Comparison of ENCODE assay signal across 1 cellular context in genomic region chr5:126535856-126536545, GRCh38.
TF ChIP-seq lines count a peak whose summit lies in the region.

No MANE protein-coding gene starts in this region.

TF ChIP-seq in IMR-90, 13 proteins besides CTCF, POLR2A, EP300 and RAD21 (continued from another document):
- TF ChIP-seq ELK1 (IDR thresholded peaks at IDR 0.05; ENCODE audit: borderline replicate concordance, low read depth, low read length): no peak
